ENCODE assay signal across 11 cellular contexts in the genomic region with DNA sequence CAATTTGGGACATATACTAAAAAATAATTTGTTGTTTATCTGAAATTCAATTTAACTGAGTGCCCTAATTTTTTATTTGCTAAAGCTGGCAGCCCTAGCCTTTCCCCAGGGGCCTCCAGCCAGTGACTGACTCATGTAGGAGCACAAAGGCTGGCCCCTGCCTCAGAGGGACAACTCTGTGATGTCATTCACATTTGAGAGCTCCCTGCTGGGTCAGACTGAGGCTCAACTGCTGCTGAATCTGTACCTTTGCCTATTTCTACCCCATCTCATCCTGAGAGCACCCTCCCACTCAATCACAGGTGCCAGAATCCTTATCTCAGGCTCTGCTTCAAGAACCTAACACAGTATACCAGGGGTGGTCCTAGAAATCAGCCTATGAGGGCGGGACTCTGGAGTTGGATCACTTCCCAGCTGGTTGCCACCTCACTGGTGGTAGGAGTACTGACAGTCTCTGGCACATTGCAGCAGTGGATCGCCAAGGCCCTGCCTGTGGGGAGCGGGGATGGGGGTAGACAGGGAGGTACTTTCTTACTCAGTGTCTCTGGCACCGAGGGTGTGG. TPM values are rescaled to one million over a fixed set of nuclear protein-coding genes. Genes with fewer than 3 reads are reported as not detected.
A peak's percentile ranks its signal among the peaks of the same experiment; 100 is the strongest.
DNase-seq lines count a peak whose midpoint lies in the region; ATAC-seq, FAIRE-seq and TF ChIP-seq lines count a peak whose summit lies in the region.
"Had no signal": no experiment of that assay in that cellular context is flagged by ENCODE, and none has a peak within 500 bp of the region (broad histone marks: within the 10 kb centered on the region; RNA-seq: fewer than 3 reads in every experiment).

No MANE protein-coding gene starts in this region.

- 86% methylated on average over 4 of the region's 4 CpGs; no CpG with 5 or more reads in 1 of the 2 experiments for WGBS in H1 (ENCODE audit: extremely low coverage in 1 of 2, insufficient coverage in 1 of 2, insufficient read length in 1 of 2, insufficient replicate concordance in 2 of 2, low coverage in 1 of 2, low lambda C conversion rate in 2 of 2, missing lambda C conversion rate in 1 of 2), 2 experiments

- no peak overlapping the region for H3K18ac ChIP-seq in H1 (ENCODE audit: extremely low read depth, low read length)

- no peak overlapping the region for H3K4me3 ChIP-seq in H1 (ENCODE audit: extremely low read depth in 1 of 4, insufficient read depth in 2 of 4, low read depth in 3 of 4, low read length in 4 of 4)
- H3K4me3 ChIP-seq: body of pancreas had no signal

- peaks cover 4% of the 10 kb centered on the region for H3K4me1 Mint-ChIP-seq in osteocyte (ENCODE audit: unreplicated experiment)
- H3K4me1 Mint-ChIP-seq in activated naive CD8-positive, alpha-beta T cell treated with anti-CD3 and anti-CD28 coated beads, Interleukin-2, amount 50 U/mL, for 24 hours: no peaks in the 10 kb centered on the region
- H3K4me1 Mint-ChIP-seq in activated naive CD8-positive, alpha-beta T cell treated with anti-CD3 and anti-CD28 coated beads for 36 hours: no peaks in the 10 kb centered on the region
- H3K4me1 Mint-ChIP-seq: stimulated activated naive CD8-positive, alpha-beta T cell treated with anti-CD3 and anti-CD28 coated beads, Interleukin-15, amount 100 ng/mL, for 72 hours had no signal

- peak overlapping the region; percentile 61; the same call in 1 of the 2 replicates for H2AFZ ChIP-seq in H1 (ENCODE audit: low read length)

- no peak overlapping the region for H3K56ac ChIP-seq in H1 (replicated peaks; ENCODE audit: insufficient read length, low read depth, low read length)

- peaks cover 0 to 4% (median 2%) of the 10 kb centered on the region in 4 experiments; a peak in 3 of 7 replicates for H3K4me1 ChIP-seq in H1 (replicated peaks in 1 of 4; ENCODE audit: control insufficient read depth in 3 of 4, insufficient read depth in 4 of 4, low read length in 3 of 4)
- H3K4me1 ChIP-seq: body of pancreas had no signal

- H4K5ac ChIP-seq in H1 (ENCODE audit: insufficient read length, low read depth, low read length): no peak overlapping the region

- H2BK120ac ChIP-seq in H1 (replicated peaks; ENCODE audit: low read depth, low read length): no peak overlapping the region

- no peak overlapping the region for H2BK12ac ChIP-seq in H1 (ENCODE audit: low read depth, low read length)

- TF ChIP-seq EP300 in H1 (IDR thresholded peaks at IDR 0.05; ENCODE audit: borderline replicate concordance in 1 of 2, low read depth in 2 of 2, low read length in 2 of 2): no peak

- peak; percentile 82 for DNase-seq in H54 (ENCODE audit: insufficient read length, low spot score)
- DNase-seq in NCI-H345 (lab: John Stamatoyannopoulos, UW): peak; percentile 56
- DNase-seq in H1 (ENCODE audit: low read depth in 1 of 2, low spot score in 2 of 2): no peak
- peak; percentile 80 for DNase-seq in osteocyte (ENCODE audit: extremely low spot score, unreplicated experiment)
- DNase-seq in activated naive CD8-positive, alpha-beta T cell treated with anti-CD3 and anti-CD28 coated beads, Interleukin-2, amount 50 U/mL, for 24 hours: no peak
- no peak for DNase-seq in activated naive CD8-positive, alpha-beta T cell treated with anti-CD3 and anti-CD28 coated beads for 36 hours
- no peak for DNase-seq in activated naive CD4-positive, alpha-beta T cell treated with anti-CD3 and anti-CD28 coated beads, Interleukin-2, amount 50 U/mL, for 16 hours
- DNase-seq: body of pancreas; NCI-H1930; stimulated activated naive CD8-positive, alpha-beta T cell treated with anti-CD3 and anti-CD28 coated beads, Interleukin-15, amount 100 ng/mL, for 72 hours had no signal

- H2BK5ac ChIP-seq in H1 (ENCODE audit: low read depth, low read length): no peak overlapping the region

- no peak overlapping the region for H3K9ac ChIP-seq in H1 (replicated peaks in 1 of 4; ENCODE audit: extremely low read depth in 1 of 4, low read depth in 3 of 4, low read length in 3 of 4)

- H3K36me3 ChIP-seq in H1 (ENCODE audit: control insufficient read depth in 2 of 4, insufficient read depth in 4 of 4, low read length in 3 of 4): no peaks in the 10 kb centered on the region

- no peak overlapping the region for H3K4me3 Mint-ChIP-seq in osteocyte (ENCODE audit: unreplicated experiment)
- H3K4me3 Mint-ChIP-seq in activated naive CD8-positive, alpha-beta T cell treated with anti-CD3 and anti-CD28 coated beads, Interleukin-2, amount 50 U/mL, for 24 hours: no peak overlapping the region
- no peak overlapping the region for H3K4me3 Mint-ChIP-seq in activated naive CD8-positive, alpha-beta T cell treated with anti-CD3 and anti-CD28 coated beads for 36 hours
- H3K4me3 Mint-ChIP-seq: stimulated activated naive CD8-positive, alpha-beta T cell treated with anti-CD3 and anti-CD28 coated beads, Interleukin-15, amount 100 ng/mL, for 72 hours had no signal

- H2BK15ac ChIP-seq in H1 (ENCODE audit: low read length): no peak overlapping the region

- no peak overlapping the region for H4K91ac ChIP-seq in H1 (replicated peaks; ENCODE audit: insufficient read length, low read length)

- no peak overlapping the region for H3K27ac ChIP-seq in H1 (ENCODE audit: low read depth, low read length)
- H3K27ac ChIP-seq: body of pancreas had no signal

- FAIRE-seq in H54 (lab: Jason Lieb, UNC) (peak; percentile 41), H1 (lab: Jason Lieb, UNC) (no peak)

- no peak overlapping the region for H3K4me2 ChIP-seq in H1 (ENCODE audit: insufficient read depth in 1 of 2, low read depth in 2 of 2, low read length in 2 of 2)

- peaks cover 42% of the 10 kb centered on the region for H3K27me3 Mint-ChIP-seq in osteocyte (ENCODE audit: unreplicated experiment)
- peaks cover 20% of the 10 kb centered on the region for H3K27me3 Mint-ChIP-seq in activated naive CD8-positive, alpha-beta T cell treated with anti-CD3 and anti-CD28 coated beads, Interleukin-2, amount 50 U/mL, for 24 hours
- H3K27me3 Mint-ChIP-seq in activated naive CD8-positive, alpha-beta T cell treated with anti-CD3 and anti-CD28 coated beads for 36 hours: peaks cover 5% of the 10 kb centered on the region
- H3K27me3 Mint-ChIP-seq: stimulated activated naive CD8-positive, alpha-beta T cell treated with anti-CD3 and anti-CD28 coated beads, Interleukin-15, amount 100 ng/mL, for 72 hours had no signal

- CTCF ChIA-PET in H1 (lab: Charles Lee; ENCODE audit: partially characterized antibody): interaction anchor here (1.2 to 1.6 kb wide), 3 partner anchors 17 to 24 kb away, joined by 4 to 6 read pairs (median 5); no protein-coding TSS in a partner anchor

- H3K79me1 ChIP-seq in H1 (ENCODE audit: low read depth, low read length): no peaks in the 10 kb centered on the region

- TF ChIP-seq POLR2A in H54 (IDR thresholded peaks at IDR 0.05; ENCODE audit: low read depth, low read length) (no peak), H1 (IDR thresholded peaks at IDR 0.05; ENCODE audit: control extremely low read depth in 1 of 2, low read depth in 2 of 2, low read length in 2 of 2) (no peak)

- no peak overlapping the region for H3K27ac Mint-ChIP-seq in osteocyte (ENCODE audit: unreplicated experiment)
- no peak overlapping the region for H3K27ac Mint-ChIP-seq in activated naive CD8-positive, alpha-beta T cell treated with anti-CD3 and anti-CD28 coated beads, Interleukin-2, amount 50 U/mL, for 24 hours
- H3K27ac Mint-ChIP-seq in activated naive CD8-positive, alpha-beta T cell treated with anti-CD3 and anti-CD28 coated beads for 36 hours: no peak overlapping the region

- H3K36me3 Mint-ChIP-seq in osteocyte (ENCODE audit: unreplicated experiment): no peaks in the 10 kb centered on the region
- H3K36me3 Mint-ChIP-seq in activated naive CD8-positive, alpha-beta T cell treated with anti-CD3 and anti-CD28 coated beads, Interleukin-2, amount 50 U/mL, for 24 hours (ENCODE audit: low read depth): no peaks in the 10 kb centered on the region
- no peaks in the 10 kb centered on the region for H3K36me3 Mint-ChIP-seq in activated naive CD8-positive, alpha-beta T cell treated with anti-CD3 and anti-CD28 coated beads for 36 hours

- H2AK5ac ChIP-seq in H1 (ENCODE audit: low read depth, low read length): no peak overlapping the region

- H3K27me3 ChIP-seq in H1 (replicated peaks in 1 of 4; ENCODE audit: control insufficient read depth in 3 of 4, extremely low read depth in 1 of 4, insufficient read depth in 3 of 4, low read length in 3 of 4): no peaks in the 10 kb centered on the region; a peak in 1 of 7 replicates
- H3K27me3 ChIP-seq: body of pancreas had no signal

- TF ChIP-seq CTCF in H1 (IDR thresholded peaks at IDR 0.05; ENCODE audit: control extremely low read depth in 1 of 3, insufficient read depth in 1 of 3, low read depth in 1 of 3, low read length in 3 of 3) (no peak), osteocyte (IDR thresholded peaks at IDR 0.05) (no peak)

- H4K20me1 ChIP-seq in H1 (replicated peaks in 1 of 2; ENCODE audit: control insufficient read depth in 1 of 2, insufficient read depth in 2 of 2, low read length in 2 of 2): no peaks in the 10 kb centered on the region

- no peak overlapping the region for H4K8ac ChIP-seq in H1 (ENCODE audit: extremely low read depth, insufficient read depth, low read length)

- peaks cover 6 to 7% of the 10 kb centered on the region in 2 experiments; a peak in 2 of 4 replicates for H3K9me3 ChIP-seq in H1 (ENCODE audit: insufficient read depth in 2 of 2, low read depth in 1 of 2, low read length in 1 of 2)
- H3K9me3 ChIP-seq: body of pancreas had no signal

- no peak overlapping the region for H3K14ac ChIP-seq in H1 (ENCODE audit: insufficient read length)

- peaks cover 7% of the 10 kb centered on the region for H3K9me3 Mint-ChIP-seq in osteocyte (ENCODE audit: unreplicated experiment)
- no peaks in the 10 kb centered on the region for H3K9me3 Mint-ChIP-seq in activated naive CD8-positive, alpha-beta T cell treated with anti-CD3 and anti-CD28 coated beads, Interleukin-2, amount 50 U/mL, for 24 hours
- no peaks in the 10 kb centered on the region for H3K9me3 Mint-ChIP-seq in activated naive CD8-positive, alpha-beta T cell treated with anti-CD3 and anti-CD28 coated beads for 36 hours

- H3K23me2 ChIP-seq in H1 (ENCODE audit: low read depth, low read length): no peaks in the 10 kb centered on the region

- H3K23ac ChIP-seq in H1 (ENCODE audit: insufficient read length): no peak overlapping the region

- TF ChIP-seq RAD21 in H1 (IDR thresholded peaks at IDR 0.05 in 1 of 2, conservative IDR thresholded peaks at IDR 0.05 in 1 of 2; ENCODE audit: low read depth in 2 of 2, low read length in 2 of 2): no peak

- H3K79me2 ChIP-seq in H1 (ENCODE audit: control insufficient read depth in 1 of 2, insufficient read depth in 2 of 2, low read length in 2 of 2): no peaks in the 10 kb centered on the region

- no peak for ATAC-seq in activated naive CD8-positive, alpha-beta T cell treated with anti-CD3 and anti-CD28 coated beads, Interleukin-2, amount 50 U/mL, for 24 hours
- ATAC-seq: body of pancreas; stimulated activated naive CD8-positive, alpha-beta T cell treated with anti-CD3 and anti-CD28 coated beads, Interleukin-15, amount 100 ng/mL, for 72 hours had no signal

- H3K4ac ChIP-seq in H1 (replicated peaks; ENCODE audit: insufficient read length, low read depth, low read length): no peak overlapping the region

- POLR2A ChIA-PET in H1 (lab: Charles Lee; ENCODE audit: partially characterized antibody): interaction anchor here (1.3 kb wide), 1 partner anchor 68 kb away, joined by 3 read pairs; no protein-coding TSS in a partner anchor

- H2BK20ac ChIP-seq in H1 (ENCODE audit: low read length): no peak overlapping the region

RNA-seq across cellular contexts. Expression of a gene that starts 11.6 kb away (rescaled TPM):
- 4.1 and 4.9 TPM in 2 replicates for total RNA-seq in H1 (2021; fragmentation: NEBNext Ultra II Directional; extraction: Animal tissue kit (Norgen Biotek cat#: 25700))
- 2.4 and 4.3 TPM in 2 replicates for polyA plus RNA-seq in H1 (2011; rRNA removed)
- polyA plus RNA-seq in H1 (2011; cell fraction: cytosol; rRNA removed): 3.8 TPM
- 3.8 TPM for polyA plus RNA-seq in H1 (2011; cell fraction: nucleus; rRNA removed)
- 1.9 to 3.7 TPM (median 3.2 TPM) in 4 replicates for polyA plus RNA-seq in H1 (2012, experiment 1 of 2)
- polyA plus RNA-seq in H1 (2012, experiment 2 of 2): 3.3 TPM
- 3.1 TPM for polyA plus RNA-seq in H1 (2013, experiment 1 of 2)
- 3.0 TPM for polyA plus RNA-seq in H1 (2013, experiment 2 of 2)
- polyA minus RNA-seq in H1 (2011; rRNA and poly(A)+ RNA removed): 0.71 and 1.2 TPM in 2 replicates
- polyA minus RNA-seq in H1 (2011; cell fraction: cytosol; rRNA and poly(A)+ RNA removed): 2.1 TPM
- polyA minus RNA-seq in H1 (2011; cell fraction: nucleus; rRNA and poly(A)+ RNA removed): 2.0 TPM
- not detected in 2 replicates for total RNA-seq in osteocyte
- 1 to 10 TPM; 2.5 to 3.7 TPM for total RNA-seq in activated naive CD8-positive, alpha-beta T cell treated with anti-CD3 and anti-CD28 coated beads for 36 hours

RNA-seq across cellular contexts. Expression of a gene that starts 23.1 kb away (rescaled TPM):
- 103 and 108 TPM in 2 replicates for total RNA-seq in H1 (2021; fragmentation: NEBNext Ultra II Directional; extraction: Animal tissue kit (Norgen Biotek cat#: 25700))
- polyA plus RNA-seq in H1 (2011; rRNA removed): 75.3 and 86.9 TPM in 2 replicates
- 100 TPM for polyA plus RNA-seq in H1 (2011; cell fraction: cytosol; rRNA removed)
- polyA plus RNA-seq in H1 (2011; cell fraction: nucleus; rRNA removed): 111 TPM
- polyA plus RNA-seq in H1 (2012, experiment 1 of 2): 87.6 to 97.6 TPM (median 91.7 TPM) in 4 replicates
- polyA plus RNA-seq in H1 (2012, experiment 2 of 2): 83.3 TPM
- polyA plus RNA-seq in H1 (2013, experiment 1 of 2): 64.5 TPM
- 68.0 TPM for polyA plus RNA-seq in H1 (2013, experiment 2 of 2)
- 91.6 and 96.9 TPM in 2 replicates for polyA minus RNA-seq in H1 (2011; rRNA and poly(A)+ RNA removed)
- polyA minus RNA-seq in H1 (2011; cell fraction: cytosol; rRNA and poly(A)+ RNA removed): 38.1 TPM
- polyA minus RNA-seq in H1 (2011; cell fraction: nucleus; rRNA and poly(A)+ RNA removed): 51.1 TPM
- total RNA-seq in osteocyte: 89.5 and 106 TPM in 2 replicates
- total RNA-seq in activated naive CD8-positive, alpha-beta T cell treated with anti-CD3 and anti-CD28 coated beads for 36 hours: 10 to 100 TPM; 74.9 to 75.9 TPM

RNA-seq across cellular contexts. Expression of a gene that starts 36.5 kb away (rescaled TPM):
- total RNA-seq in H1 (2021; fragmentation: NEBNext Ultra II Directional; extraction: Animal tissue kit (Norgen Biotek cat#: 25700)): 3.3 and 3.6 TPM in 2 replicates
- 1.4 and 3.4 TPM in 2 replicates for polyA plus RNA-seq in H1 (2011; rRNA removed)
- polyA plus RNA-seq in H1 (2011; cell fraction: cytosol; rRNA removed): 1.8 TPM
- 3.0 TPM for polyA plus RNA-seq in H1 (2011; cell fraction: nucleus; rRNA removed)
- polyA plus RNA-seq in H1 (2012, experiment 1 of 2): 2.1 to 4.1 TPM (median 2.5 TPM) in 4 replicates
- polyA plus RNA-seq in H1 (2012, experiment 2 of 2): 8.2 TPM
- polyA plus RNA-seq in H1 (2013, experiment 1 of 2): 1.8 TPM
- 2.9 TPM for polyA plus RNA-seq in H1 (2013, experiment 2 of 2)
- 2.1 and 3.8 TPM in 2 replicates for polyA minus RNA-seq in H1 (2011; rRNA and poly(A)+ RNA removed)
- not detected for polyA minus RNA-seq in H1 (2011; cell fraction: cytosol; rRNA and poly(A)+ RNA removed)
- polyA minus RNA-seq in H1 (2011; cell fraction: nucleus; rRNA and poly(A)+ RNA removed): not detected
- total RNA-seq in osteocyte: not detected in 2 replicates
- total RNA-seq in activated naive CD8-positive, alpha-beta T cell treated with anti-CD3 and anti-CD28 coated beads for 36 hours: not detected
- total RNA-seq: body of pancreas, glomerular endothelial cell had no signal

RNA-seq across cellular contexts. Expression of a gene that starts 54.3 kb away (rescaled TPM):
- total RNA-seq in H1 (2021; fragmentation: NEBNext Ultra II Directional; extraction: Animal tissue kit (Norgen Biotek cat#: 25700)): 148 TPM in 2 replicates
- 214 and 289 TPM in 2 replicates for polyA plus RNA-seq in H1 (2011; rRNA removed)
- 206 TPM for polyA plus RNA-seq in H1 (2011; cell fraction: cytosol; rRNA removed)
- polyA plus RNA-seq in H1 (2011; cell fraction: nucleus; rRNA removed): 348 TPM
- 147 to 186 TPM (median 179 TPM) in 4 replicates for polyA plus RNA-seq in H1 (2012, experiment 1 of 2)
- 203 TPM for polyA plus RNA-seq in H1 (2012, experiment 2 of 2)
- 97.2 TPM for polyA plus RNA-seq in H1 (2013, experiment 1 of 2)
- polyA plus RNA-seq in H1 (2013, experiment 2 of 2): 100 TPM
- 98.1 and 115 TPM in 2 replicates for polyA minus RNA-seq in H1 (2011; rRNA and poly(A)+ RNA removed)
- 58.5 TPM for polyA minus RNA-seq in H1 (2011; cell fraction: cytosol; rRNA and poly(A)+ RNA removed)
- 88.3 TPM for polyA minus RNA-seq in H1 (2011; cell fraction: nucleus; rRNA and poly(A)+ RNA removed)
- total RNA-seq in osteocyte: 59.2 and 63.0 TPM in 2 replicates
- total RNA-seq in activated naive CD8-positive, alpha-beta T cell treated with anti-CD3 and anti-CD28 coated beads for 36 hours: 100 to 1,000 TPM; 287 to 296 TPM

Comparison
In these comparisons a context has a peak if more than half of its experiments do, and no peak if none do; other contexts are left out.
1. DNase-seq: peak in H54 (single experiment), NCI-H345 (single experiment) and osteocyte (single experiment); none in H1 (0 of 2), activated naive CD8-positive, alpha-beta T cell treated with anti-CD3 and anti-CD28 coated beads, Interleukin-2, amount 50 U/mL, for 24 hours (single experiment), activated naive CD8-positive, alpha-beta T cell treated with anti-CD3 and anti-CD28 coated beads for 36 hours (single experiment) and activated naive CD4-positive, alpha-beta T cell treated with anti-CD3 and anti-CD28 coated beads, Interleukin-2, amount 50 U/mL, for 16 hours (single experiment).